In the genomic region with DNA sequence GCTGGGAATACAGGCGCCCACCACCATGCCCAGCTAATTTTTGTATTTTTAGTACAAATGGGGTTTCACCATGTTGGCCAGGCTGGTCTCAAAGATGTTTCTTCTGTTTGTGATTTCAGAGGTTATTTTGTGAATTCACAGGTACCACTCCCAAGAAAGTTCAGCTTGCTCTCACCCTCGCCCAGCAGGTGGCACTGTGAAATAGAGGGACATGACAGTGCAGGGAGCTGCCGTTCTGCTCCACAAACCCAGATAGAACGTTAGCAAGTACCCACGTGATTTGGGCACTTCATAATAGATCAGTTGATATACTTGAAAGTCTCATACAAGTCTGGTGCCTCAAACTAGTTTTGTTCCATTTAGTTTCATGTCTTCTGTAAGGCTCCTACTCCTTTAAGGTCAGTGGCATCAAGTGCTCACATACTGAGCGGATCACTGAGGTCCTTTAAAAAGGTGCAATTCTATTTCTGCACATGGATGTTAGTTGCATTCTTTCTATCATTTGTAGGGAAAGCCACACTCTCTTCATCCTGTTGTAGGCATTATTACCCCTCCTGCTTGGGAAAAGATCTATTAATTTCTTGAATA, we compare ENCODE assay signal across 7 cellular contexts. TPM values are rescaled to one million over a fixed set of nuclear protein-coding genes. Genes with fewer than 3 reads are reported as not detected.
DNase-seq lines count a peak whose midpoint lies in the region; ATAC-seq, FAIRE-seq and TF ChIP-seq lines count a peak whose summit lies in the region.

No MANE protein-coding gene starts in this region.

- no peak overlapping the region for H3K4me3 ChIP-seq in WI38 (ENCODE audit: low read depth, low read length)
- H3K4me3 ChIP-seq in bronchial epithelial cell (ENCODE audit: low read depth, low read length): no peak overlapping the region
- H3K4me3 ChIP-seq in kidney (ENCODE audit: low read length in 2 of 2): peak overlapping the region; percentile 25 to 32

- peak overlapping the region; percentile 23 to 39 for H3K9ac ChIP-seq in kidney (ENCODE audit: low read length in 2 of 2)

- no peaks in the 10 kb centered on the region for H3K36me3 ChIP-seq in bronchial epithelial cell (ENCODE audit: control insufficient read depth, insufficient read depth, low read length)
- H3K36me3 ChIP-seq in kidney (ENCODE audit: control insufficient read depth in 1 of 2, insufficient read depth in 2 of 2, low read length in 2 of 2): no peaks in the 10 kb centered on the region

- H3K4me1 ChIP-seq in kidney (ENCODE audit: control insufficient read depth in 1 of 2, insufficient read depth in 1 of 2, low read depth in 1 of 2, low read length in 2 of 2): peaks cover 4 to 8% of the 10 kb centered on the region in 2 donors

- intact Hi-C loops in kidney (cut with DNase I): no loop called here

- DNase-seq in NCI-H2196 treated with DMSO at 0.1 percent for 48 hours (lab: John Stamatoyannopoulos, UW; ENCODE audit: unreplicated experiment) (peak; percentile 21), bronchial epithelial cell (ENCODE audit: low read depth) (peak; percentile 63), kidney (peak; percentile 87)
- peak; percentile 83 for DNase-seq in stimulated activated CD4-positive, alpha-beta T cell treated with anti-CD3 and anti-CD28 coated beads, Interleukin-2, amount 100 ng/mL, for 24 hours

- ATAC-seq in GM18517 (IDR thresholded peaks at IDR 0.05; ENCODE audit: unreplicated experiment) (peak; percentile 68), HG03039 (IDR thresholded peaks at IDR 0.05; ENCODE audit: unreplicated experiment) (peak; percentile 69)

- no peaks in the 10 kb centered on the region for H3K27me3 ChIP-seq in bronchial epithelial cell (ENCODE audit: control insufficient read depth, insufficient read depth, low read length)

- FAIRE-seq in bronchial epithelial cell (lab: Jason Lieb, UNC) (no peak), kidney (lab: Jason Lieb, UNC) (peak; percentile 88)

- no peak overlapping the region for H3K27ac ChIP-seq in kidney (ENCODE audit: low read depth in 2 of 2, low read length in 2 of 2)

- TF ChIP-seq CTCF in WI38 (IDR thresholded peaks at IDR 0.05; ENCODE audit: low read depth, low read length): peak; percentile 65
- TF ChIP-seq CTCF in bronchial epithelial cell (IDR thresholded peaks at IDR 0.05; ENCODE audit: insufficient read depth, low read length, severe bottlenecking): peak; percentile 79
- TF ChIP-seq CTCF in kidney (IDR thresholded peaks at IDR 0.05; ENCODE audit: borderline replicate concordance, extremely low read depth, insufficient read depth): peak; percentile 93

- no peaks in the 10 kb centered on the region for H3K9me3 ChIP-seq in kidney (ENCODE audit: control insufficient read depth in 1 of 2, low read length in 2 of 2)

RNA-seq across cellular contexts. Expression of a gene that starts 45.4 kb away (rescaled TPM):
- total RNA-seq in bronchial epithelial cell (1.1 and 6.3 TPM in 2 replicates), kidney (25.5 TPM)
- 5.5 TPM for polyA plus RNA-seq in kidney (ENCODE audit: insufficient read depth, low read depth, low replicate concordance)

Comparison
In these comparisons a context has a peak if more than half of its experiments do, and no peak if none do; other contexts are left out.
1. DNase-seq: peak in every context shown above with its lines; median percentile 87 in kidney; 83 in stimulated activated CD4-positive, alpha-beta T cell treated with anti-CD3 and anti-CD28 coated beads, Interleukin-2, amount 100 ng/mL, for 24 hours; 63 in bronchial epithelial cell; 21 in NCI-H2196 treated with DMSO at 0.1 percent for 48 hours.
2. H3K4me3 ChIP-seq: peak in kidney (2 of 2); none in WI38 (single experiment) and bronchial epithelial cell (single experiment).
3. Peak in every context shown above with its lines, with median percentiles within 50 percentile points of each other: CTCF ChIP-seq.